ENCODE assay signal across 8 cellular contexts in the genomic region with DNA sequence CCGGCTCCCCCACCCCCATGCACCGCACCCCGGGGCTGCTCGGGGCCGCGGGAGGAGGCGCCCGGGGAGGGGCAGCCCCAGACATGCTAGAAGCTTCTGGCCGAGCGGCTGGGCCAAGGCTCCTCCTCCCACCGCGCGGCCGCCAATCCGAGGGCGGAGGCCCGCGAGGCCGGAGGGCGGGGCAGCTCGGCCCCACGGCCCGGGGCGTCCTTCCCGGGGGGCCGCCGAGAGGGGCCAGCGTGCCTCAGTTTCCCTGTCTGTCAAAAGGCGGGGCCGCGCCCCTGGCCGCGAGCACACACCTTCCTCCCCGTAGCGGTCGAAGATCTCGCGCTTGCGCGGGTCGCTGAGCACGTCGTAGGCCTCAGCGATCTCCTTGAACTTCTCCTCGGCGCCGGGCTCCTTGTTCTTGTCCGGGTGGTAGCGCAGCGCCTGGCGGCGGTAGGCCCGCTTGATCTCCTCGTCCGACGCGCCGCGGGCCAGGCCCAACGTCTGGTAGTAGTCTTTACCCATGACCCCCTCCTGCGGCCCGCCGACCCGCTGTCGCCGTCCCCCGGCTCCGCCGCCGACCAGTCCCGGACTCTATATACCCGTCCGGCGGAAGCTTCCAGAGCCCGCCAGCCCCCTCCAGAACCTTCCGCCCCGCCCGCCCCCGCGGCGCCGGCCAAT. TPM values are rescaled to one million over a fixed set of nuclear protein-coding genes. Genes with fewer than 3 reads are reported as not detected.
DNase-seq lines count a peak whose midpoint lies in the region; ATAC-seq and TF ChIP-seq lines count a peak whose summit lies in the region.

Gene DNAJB1, minus strand, starts transcription at position 558 of the 666 bp plus-strand sequence. Its CDS starts 48 bp downstream, at position 510.

- H2AFZ ChIP-seq in DND-41 (ENCODE audit: low read depth, low read length) = peak within 1 kb of the TSS; percentile 95
- H2AFZ ChIP-seq in parathyroid adenoma = peak within 1 kb of the TSS; percentile 83

- H3K9me3 ChIP-seq in DND-41 (ENCODE audit: insufficient read depth, low read length, severe bottlenecking) (no peaks in the 10 kb centered on the region), adipocyte (ENCODE audit: control insufficient read depth, low read length) (no peaks in the 10 kb centered on the region), parathyroid adenoma (ENCODE audit: control insufficient read depth, low read length) (no peaks in the 10 kb centered on the region)

- TF ChIP-seq CTCF in DND-41 (IDR thresholded peaks at IDR 0.05; ENCODE audit: borderline replicate concordance, extremely low read depth, low read length, poor library complexity, severe bottlenecking) (peak; percentile 19), parathyroid adenoma (IDR thresholded peaks at IDR 0.05) (no peak)

- H3K4me1 ChIP-seq in DND-41 (ENCODE audit: insufficient read depth, low read length) (peaks cover 44% of the 10 kb centered on the region), adipocyte (ENCODE audit: control insufficient read depth, insufficient read depth, low read length) (peaks cover 35% of the 10 kb centered on the region), parathyroid adenoma (peaks cover 20% of the 10 kb centered on the region)

- DNase-seq in DND-41 (no peak), adipocyte (ENCODE audit: low read depth) (peak; percentile 90), cardiac septum (ENCODE audit: low spot score) (peak; percentile 95), DMS114 treated with DMSO at 0.1 percent for 48 hours (lab: John Stamatoyannopoulos, UW; ENCODE audit: unreplicated experiment) (no peak)

- peak; percentile 72 for ATAC-seq in DND-41 (ENCODE audit: insufficient read depth, low read depth)
- ATAC-seq in GM19452 (IDR thresholded peaks at IDR 0.05; ENCODE audit: unreplicated experiment) = peak; percentile 65
- peak; percentile 58 for ATAC-seq in HG03521 (IDR thresholded peaks at IDR 0.05; ENCODE audit: unreplicated experiment)

- H4K20me1 ChIP-seq in DND-41 (ENCODE audit: insufficient read depth, low read length) = peaks cover 40% of the 10 kb centered on the region

- peak; percentile 87 for TF ChIP-seq POLR2A in Raji (IDR thresholded peaks at IDR 0.05; ENCODE audit: insufficient read depth, low read depth, low read length)

- H3K79me2 ChIP-seq in DND-41 (ENCODE audit: insufficient read depth, low read length) (peaks cover 37% of the 10 kb centered on the region), parathyroid adenoma (peaks cover 14% of the 10 kb centered on the region)

- intact Hi-C loops in cardiac septum (cut with DNase I) = loop anchor here (1.0 kb wide), 1 partner anchor 22 kb away; the partner anchor contains the start of gene GIPC1

- peak within 1 kb of the TSS; percentile 89 for H3K9ac ChIP-seq in DND-41 (ENCODE audit: low read depth, low read length)
- peak within 1 kb of the TSS; percentile 99 for H3K9ac ChIP-seq in adipocyte (ENCODE audit: low read length)
- H3K9ac ChIP-seq in parathyroid adenoma = peak within 1 kb of the TSS; percentile 96

- H3K36me3 ChIP-seq in DND-41 (ENCODE audit: insufficient read depth, low read length) (peaks cover 35% of the 10 kb centered on the region), adipocyte (ENCODE audit: control insufficient read depth, insufficient read depth, low read length, severe bottlenecking) (peaks cover 30% of the 10 kb centered on the region), parathyroid adenoma (ENCODE audit: control insufficient read depth, insufficient read depth, low read length) (no peaks in the 10 kb centered on the region)

- H3K27me3 ChIP-seq in DND-41 (ENCODE audit: insufficient read depth, low read length, poor library complexity) = no peaks in the 10 kb centered on the region
- H3K27me3 ChIP-seq in adipocyte (replicated peaks; ENCODE audit: control insufficient read depth, insufficient read depth, low read length) = no peaks in the 10 kb centered on the region
- no peaks in the 10 kb centered on the region for H3K27me3 ChIP-seq in parathyroid adenoma (ENCODE audit: control insufficient read depth, insufficient read depth, low read length)

- H3K4me3 ChIP-seq in DND-41 (ENCODE audit: low read depth in 1 of 2, low read length in 2 of 2) (peak within 1 kb of the TSS; percentile 85 to 92), adipocyte (ENCODE audit: low read length) (peak within 1 kb of the TSS; percentile 84), parathyroid adenoma (ENCODE audit: low read depth, low read length) (peak within 1 kb of the TSS; percentile 86)

- H3K27ac ChIP-seq in DND-41 (ENCODE audit: low read length) = peak within 1 kb of the TSS; percentile 96
- H3K27ac ChIP-seq in parathyroid adenoma = peak within 1 kb of the TSS; percentile 97

- H3K4me2 ChIP-seq in DND-41 (ENCODE audit: insufficient read depth, low read length) (peak within 1 kb of the TSS; percentile 98), parathyroid adenoma (ENCODE audit: low read length) (peak within 1 kb of the TSS; percentile 86)

RNA-seq across cellular contexts. Expression of gene DNAJB1, which starts in this region (rescaled TPM):
- 61.6 TPM for total RNA-seq in cardiac septum

Comparison
In these comparisons a context has a peak if more than half of its experiments do, and no peak if none do; other contexts are left out.
1. DNase-seq: peak in adipocyte (single experiment) and cardiac septum (single experiment); none in DND-41 (single experiment) and DMS114 treated with DMSO at 0.1 percent for 48 hours (single experiment).
2. Peak in every context shown above with its lines, with median percentiles within 50 percentile points of each other: ATAC-seq, H3K4me3 ChIP-seq and H3K9ac ChIP-seq.